Comparison of ENCODE assay signal across 22 cellular contexts in genomic region chr7:128431221-128431620, GRCh38. TPM values are rescaled to one million over a fixed set of nuclear protein-coding genes. Genes with fewer than 3 reads are reported as not detected.
A peak's percentile ranks its signal among the peaks of the same experiment; 100 is the strongest.
DNase-seq lines count a peak whose midpoint lies in the region; ATAC-seq, FAIRE-seq and TF ChIP-seq lines count a peak whose summit lies in the region.
"Had no signal": no experiment of that assay in that cellular context is flagged by ENCODE, and none has a peak within 500 bp of the region (broad histone marks: within the 10 kb centered on the region; RNA-seq: fewer than 3 reads in every experiment).

No MANE protein-coding gene starts in this region.

- no peak overlapping the region for H3K4me2 ChIP-seq in K562 (ENCODE audit: insufficient read depth, low read length)

- no peaks in the 10 kb centered on the region for H3K36me3 ChIP-seq in K562 (ENCODE audit: control insufficient read depth, insufficient read depth, low read length)
- H3K36me3 ChIP-seq: esophagus muscularis mucosa, left lung, upper lobe of left lung had no signal

- no peaks in the 10 kb centered on the region for H3K79me2 ChIP-seq in K562 (ENCODE audit: control insufficient read depth, insufficient read depth, low read length)

- no peak for TF ChIP-seq POLR2A in K562 (conservative IDR thresholded peaks at IDR 0.05)

- H3K27me3 ChIP-seq in right cardiac atrium (ENCODE audit: control insufficient read depth, insufficient read depth): no peaks in the 10 kb centered on the region
- H3K27me3 ChIP-seq in K562 (ENCODE audit: control insufficient read depth in 2 of 2, insufficient read depth in 2 of 2, low read length in 2 of 2): peaks cover 5 to 13% of the 10 kb centered on the region in 2 experiments; a peak in 3 of 5 replicates
- H3K27me3 ChIP-seq: left lung, upper lobe of left lung had no signal

- WGBS in right cardiac atrium: 44% methylated on average over 6 of the region's 6 CpGs
- WGBS in K562 (ENCODE audit: insufficient coverage, low coverage, missing lambda C conversion rate): 14% methylated on average over 6 of the region's 6 CpGs

- no peaks in the 10 kb centered on the region for H3K9me1 ChIP-seq in K562 (ENCODE audit: control insufficient read depth, insufficient read depth, low read length)

- H2AFZ ChIP-seq in K562 (ENCODE audit: low read depth, low read length): peak overlapping the region; percentile 13; the same call in 1 of the 2 replicates

- no TSS peak for BruUV-seq in K562 (replicated peaks; lab: Mats Ljungman, UMichigan)

- H3K9ac ChIP-seq in K562 (ENCODE audit: insufficient read depth in 1 of 2, low read depth in 2 of 2, low read length in 2 of 2): peak overlapping the region in 1 of 2 experiments; percentile 23; a peak in 1 of 4 replicates

- H3K9me3 ChIP-seq in right cardiac atrium (ENCODE audit: control insufficient read depth, low read length): no peaks in the 10 kb centered on the region
- no peaks in the 10 kb centered on the region for H3K9me3 ChIP-seq in K562 (replicated peaks; ENCODE audit: control insufficient read depth, insufficient read depth, low read depth, low read length)
- H3K9me3 ChIP-seq: esophagus muscularis mucosa, left lung, upper lobe of left lung had no signal

- intact Hi-C loops in right cardiac atrium (cut with DNase I) (no loop called here), Right ventricle myocardium inferior (cut with DNase I) (no loop called here), K562 (cut with micrococcal nuclease) (no loop called here)

- FAIRE-seq in K562 (lab: Jason Lieb, UNC): no peak
- FAIRE-seq: small intestine had no signal

- H3K4me1 ChIP-seq in right cardiac atrium (ENCODE audit: control insufficient read depth, insufficient read depth, low read length) (no peaks in the 10 kb centered on the region), K562 (replicated peaks in 1 of 2; ENCODE audit: control insufficient read depth in 2 of 2, insufficient read depth in 2 of 2, low read length in 2 of 2) (peaks cover 3 to 5% of the 10 kb centered on the region in 2 experiments; a peak in 2 of 5 replicates)
- H3K4me1 ChIP-seq: left lung, upper lobe of left lung had no signal

- H4K20me1 ChIP-seq in K562 (replicated peaks; ENCODE audit: control insufficient read depth, insufficient read depth, low read length): no peaks in the 10 kb centered on the region

- TF ChIP-seq EP300 in K562 (IDR thresholded peaks at IDR 0.05; ENCODE audit: low read length): no peak

- H3K4me3 ChIP-seq in right cardiac atrium (ENCODE audit: low read length) (no peak overlapping the region), K562 (no peak overlapping the region)
- H3K4me3 ChIP-seq: esophagus muscularis mucosa, left lung, SK-N-MC, upper lobe of left lung had no signal

- POLR2A ChIA-PET in K562 (lab: Yijun Ruan, JAX): no interaction called here

- no peak for TF ChIP-seq RAD21 in K562 (CRISPR knock-in tag; conservative IDR thresholded peaks at IDR 0.05 in 1 of 2, IDR thresholded peaks at IDR 0.05 in 1 of 2)

- TF ChIP-seq CTCF in K562 (IDR thresholded peaks at IDR 0.05 in 2 of 3, conservative IDR thresholded peaks at IDR 0.05 in 1 of 3; ENCODE audit: insufficient read depth in 2 of 3, low read depth in 1 of 3, low read length in 3 of 3): no peak

- in situ Hi-C loops in K562 (cut with MboI): no loop called here

- DNase-seq in right cardiac atrium (peak in 1 of 3 donors; percentile 58), Right ventricle myocardium inferior (ENCODE audit: missing footprints) (no peak), K562 (ENCODE audit: extremely low read depth in 1 of 4, low spot score in 3 of 4) (peak in 2 of 4 experiments; percentile 16 to 27), islet precursor cell (peak; percentile 90), mesenteric fat pad (ENCODE audit: low spot score) (no peak), GM19240 (ENCODE audit: insufficient read length, low spot score) (no peak), SIG-M5 treated with dmso at 0.1 percent for 504 hours (lab: John Stamatoyannopoulos, UW; ENCODE audit: unreplicated experiment) (no peak)
- DNase-seq: activated CD4-positive, alpha-beta T cell treated with anti-CD3 and anti-CD28 coated beads, Interleukin-2, amount 10 ng/mL, durations not matched to agents 24 days and 14 days; activated naive CD4-positive, alpha-beta T cell treated with anti-CD3 and anti-CD28 coated beads, Interleukin-2, amount 10 ng/mL, durations not matched to agents 7 days and 5 days; CD4-positive, CD25-positive, alpha-beta regulatory T cell; DMS79; hippocampal formation; naive B cell; NCI-H1930; NCI-H446 treated with DMSO at 0.1 percent for 48 hours; small intestine had no signal

- ATAC-seq in right cardiac atrium (peak; percentile 29 to 72), Right ventricle myocardium inferior (no peak), K562 (peak; percentile 53), HG03439 (IDR thresholded peaks at IDR 0.05; ENCODE audit: unreplicated experiment) (no peak)
- ATAC-seq: left lung; stimulated activated effector memory CD8-positive, alpha-beta T cell treated with anti-CD3 and anti-CD28 coated beads, Interleukin-12 subunit alpha, Interleukin-12 subunit beta, amount 100 ng/mL, for 72 hours had no signal

- H3K27ac ChIP-seq in right cardiac atrium (ENCODE audit: low read length): no peak overlapping the region
- H3K27ac ChIP-seq in K562 (ENCODE audit: extremely low read depth, low read depth, low read length): no peak overlapping the region
- H3K27ac ChIP-seq: esophagus muscularis mucosa, left lung, SK-N-MC, upper lobe of left lung had no signal

- CTCF ChIA-PET in K562 (lab: Yijun Ruan, JAX; ENCODE audit: low intra/inter-chr PET ratio): interaction anchor here (9.7 kb wide), 1 partner anchor 29 kb away, joined by 173 read pairs; no protein-coding TSS in a partner anchor

RNA-seq across cellular contexts. Expression of gene IMPDH1, which starts 21.4 kb away (rescaled TPM):
- total RNA-seq in right cardiac atrium (10 to 100 TPM; 13.9 to 22.2 (median 16.2) TPM), Right ventricle myocardium inferior (25.5 TPM), K562 (2014; rRNA removed) (86.8 and 118 TPM in 2 replicates), K562 (2014; rRNA removed; fragmentation: Illumina TruSeq; extraction: Trizol) (29.0 and 42.9 TPM in 2 replicates), K562 (2015; rRNA removed; fragmentation: Illumina TruSeq; extraction: Trizol) (60.6 and 64.3 TPM in 2 replicates), K562 (2021) (118 TPM in 2 replicates), mesenteric fat pad (146 TPM)
- polyA plus RNA-seq in right cardiac atrium (13.8 TPM), K562 (2011; rRNA removed) (54.9 and 72.4 TPM in 2 replicates), K562 (2014; fragmentation: Illumina TruSeq; extraction: Trizol) (59.8 and 76.3 TPM in 2 replicates), K562 (2014; fragmentation: Nextera tagmentation; extraction: Ambion mirVana) (1 to 10 TPM in 1 of 2 experiments, under 1 TPM in 1; 0.80 to 2.1 TPM), K562 (2014; rRNA removed) (84.7 and 89.0 TPM in 2 replicates)
- 140 and 407 TPM in 2 replicates for total RNA-seq in K562 (2011; cell fraction: chromatin; rRNA removed; ENCODE audit: low replicate concordance)
- total RNA-seq in K562 (2011; cell fraction: nucleolus; rRNA removed): 199 and 212 TPM in 2 replicates
- total RNA-seq in K562 (2011; cell fraction: nucleoplasm; rRNA removed): 141 and 147 TPM in 2 replicates
- 54.0 and 156 TPM in 2 replicates for polyA plus RNA-seq in K562 (2011; cell fraction: cytosol; rRNA removed)
- polyA plus RNA-seq in K562 (2011; cell fraction: nucleus; rRNA removed): 208 and 316 TPM in 2 replicates
- 79.3 and 81.1 TPM in 2 replicates for polyA plus RNA-seq in K562 (2012)
- 24.1 and 78.3 TPM in 2 replicates for polyA minus RNA-seq in K562 (2011; rRNA and poly(A)+ RNA removed)
- polyA minus RNA-seq in K562 (2011; cell fraction: cytosol; rRNA and poly(A)+ RNA removed): 48.6 and 69.1 TPM in 2 replicates
- polyA minus RNA-seq in K562 (2011; cell fraction: nucleus; rRNA and poly(A)+ RNA removed): 81.0 and 88.0 TPM in 2 replicates

RNA-seq across cellular contexts. Expression of gene HILPDA, which starts 24.5 kb away (rescaled TPM):
- total RNA-seq in right cardiac atrium (10 to 100 TPM in 1 of 4 donors, 1 to 10 TPM in 3; 6.2 to 10.6 (median 6.6) TPM), Right ventricle myocardium inferior (5.9 TPM), K562 (2014; rRNA removed) (8.3 and 14.2 TPM in 2 replicates), K562 (2014; rRNA removed; fragmentation: Illumina TruSeq; extraction: Trizol) (14.5 and 16.7 TPM in 2 replicates), K562 (2015; rRNA removed; fragmentation: Illumina TruSeq; extraction: Trizol) (23.0 and 23.5 TPM in 2 replicates), K562 (2021) (10.5 and 10.7 TPM in 2 replicates), mesenteric fat pad (31.1 TPM)
- polyA plus RNA-seq in right cardiac atrium (8.3 TPM), K562 (2011; rRNA removed) (71.8 and 102 TPM in 2 replicates), K562 (2014; fragmentation: Illumina TruSeq; extraction: Trizol) (18.9 and 26.0 TPM in 2 replicates), K562 (2014; fragmentation: Nextera tagmentation; extraction: Ambion mirVana) (10 to 100 TPM; 28.6 to 40.5 TPM), K562 (2014; rRNA removed) (16.4 and 25.5 TPM in 2 replicates)
- 42.5 and 74.9 TPM in 2 replicates for total RNA-seq in K562 (2011; cell fraction: chromatin; rRNA removed; ENCODE audit: low replicate concordance)
- 69.3 and 79.4 TPM in 2 replicates for total RNA-seq in K562 (2011; cell fraction: nucleolus; rRNA removed)
- 70.7 and 78.6 TPM in 2 replicates for total RNA-seq in K562 (2011; cell fraction: nucleoplasm; rRNA removed)
- 68.1 and 117 TPM in 2 replicates for polyA plus RNA-seq in K562 (2011; cell fraction: cytosol; rRNA removed)
- polyA plus RNA-seq in K562 (2011; cell fraction: nucleus; rRNA removed): 37.3 and 64.2 TPM in 2 replicates
- 13.2 and 14.2 TPM in 2 replicates for polyA plus RNA-seq in K562 (2012)
- 29.9 and 51.9 TPM in 2 replicates for polyA minus RNA-seq in K562 (2011; rRNA and poly(A)+ RNA removed)
- 11.6 and 15.9 TPM in 2 replicates for polyA minus RNA-seq in K562 (2011; cell fraction: cytosol; rRNA and poly(A)+ RNA removed)
- 19.5 and 63.9 TPM in 2 replicates for polyA minus RNA-seq in K562 (2011; cell fraction: nucleus; rRNA and poly(A)+ RNA removed)

RNA-seq across cellular contexts. Expression of gene METTL2B, which starts 45.3 kb away (rescaled TPM):
- total RNA-seq in right cardiac atrium (10 to 100 TPM; 17.6 to 23.1 (median 20.5) TPM), Right ventricle myocardium inferior (17.1 TPM), K562 (2014; rRNA removed) (46.9 and 75.6 TPM in 2 replicates), K562 (2014; rRNA removed; fragmentation: Illumina TruSeq; extraction: Trizol) (73.2 and 84.9 TPM in 2 replicates), K562 (2015; rRNA removed; fragmentation: Illumina TruSeq; extraction: Trizol) (78.6 and 82.0 TPM in 2 replicates), K562 (2021) (62.8 and 64.9 TPM in 2 replicates), mesenteric fat pad (26.6 TPM)
- polyA plus RNA-seq in right cardiac atrium (11.7 TPM), K562 (2011; rRNA removed) (47.4 and 79.2 TPM in 2 replicates), K562 (2014; fragmentation: Illumina TruSeq; extraction: Trizol) (64.1 and 68.9 TPM in 2 replicates), K562 (2014; fragmentation: Nextera tagmentation; extraction: Ambion mirVana) (10 to 100 TPM; 91.0 to 95.7 TPM), K562 (2014; rRNA removed) (35.9 and 41.8 TPM in 2 replicates)
- 218 and 250 TPM in 2 replicates for total RNA-seq in K562 (2011; cell fraction: chromatin; rRNA removed; ENCODE audit: low replicate concordance)
- total RNA-seq in K562 (2011; cell fraction: nucleolus; rRNA removed): 132 and 144 TPM in 2 replicates
- 200 and 284 TPM in 2 replicates for total RNA-seq in K562 (2011; cell fraction: nucleoplasm; rRNA removed)
- polyA plus RNA-seq in K562 (2011; cell fraction: cytosol; rRNA removed): 29.8 and 29.9 TPM in 2 replicates
- 24.4 and 35.3 TPM in 2 replicates for polyA plus RNA-seq in K562 (2011; cell fraction: nucleus; rRNA removed)
- polyA plus RNA-seq in K562 (2012): 35.0 and 47.7 TPM in 2 replicates
- 88.7 and 120 TPM in 2 replicates for polyA minus RNA-seq in K562 (2011; rRNA and poly(A)+ RNA removed)
- polyA minus RNA-seq in K562 (2011; cell fraction: cytosol; rRNA and poly(A)+ RNA removed): 32.5 and 50.1 TPM in 2 replicates
- 47.7 and 57.1 TPM in 2 replicates for polyA minus RNA-seq in K562 (2011; cell fraction: nucleus; rRNA and poly(A)+ RNA removed)

Comparison
In these comparisons a context has a peak if more than half of its experiments do, and no peak if none do; other contexts are left out.
1. ATAC-seq: peak in right cardiac atrium (2 of 2) and K562 (single experiment); none in Right ventricle myocardium inferior (single experiment) and HG03439 (single experiment).